8 cellular contexts compared by ENCODE assay signal in the genomic region with DNA sequence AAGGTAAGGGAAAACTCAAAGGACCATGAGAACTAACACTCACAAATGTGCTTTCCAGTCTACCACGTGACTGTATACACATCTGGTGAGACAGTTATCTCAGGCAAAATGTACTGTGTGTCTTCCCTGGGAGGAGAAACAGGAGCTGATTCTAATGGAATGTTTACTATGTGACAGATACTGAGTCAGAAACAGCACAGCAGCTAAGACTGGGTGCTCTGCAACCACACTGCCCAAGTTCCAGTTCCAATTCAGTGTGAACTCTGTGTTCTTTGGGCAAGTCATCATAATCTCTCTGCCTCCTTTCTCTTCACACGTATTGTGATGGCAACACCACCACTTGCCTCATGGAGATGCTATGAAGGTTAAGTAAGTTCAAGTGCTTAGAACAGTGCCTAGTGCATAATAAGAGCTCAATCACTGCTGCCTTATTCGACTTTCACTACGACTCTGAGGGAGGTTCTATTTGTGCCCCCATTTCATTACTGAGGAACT.
A peak's percentile ranks its signal among the peaks of the same experiment; 100 is the strongest.
DNase-seq lines count a peak whose midpoint lies in the region; ATAC-seq and TF ChIP-seq lines count a peak whose summit lies in the region.

No MANE protein-coding gene starts in this region.

- H4K20me1 ChIP-seq in BLaER1 = peaks cover 84% of the 10 kb centered on the region

- in situ Hi-C loops in HAP-1 (cut with MboI; ENCODE audit: low sequenced_read_pairs) = no loop called here

- H3K27me3 ChIP-seq in BLaER1 = no peaks in the 10 kb centered on the region
- H3K27me3 ChIP-seq in Peyer's patch = no peaks in the 10 kb centered on the region
- no peaks in the 10 kb centered on the region for H3K27me3 ChIP-seq in dorsolateral prefrontal cortex
- H3K27me3 ChIP-seq in naive thymus-derived CD4-positive, alpha-beta T cell (ENCODE audit: control insufficient read depth in 2 of 2, insufficient read depth in 2 of 2, low read length in 2 of 2) = no peaks in the 10 kb centered on the region
- H3K27me3 ChIP-seq in HAP-1 (ENCODE audit: low read depth) = no peaks in the 10 kb centered on the region

- H3K9ac ChIP-seq in BLaER1 = no peak overlapping the region

- peak; percentile 36 for ATAC-seq in GM21723 (IDR thresholded peaks at IDR 0.05; ENCODE audit: unreplicated experiment)
- ATAC-seq in naive thymus-derived CD4-positive, alpha-beta T cell = peak; percentile 71

- H3K36me3 Mint-ChIP-seq in naive thymus-derived CD4-positive, alpha-beta T cell = peaks cover 0 to 25% (median 22%) of the 10 kb centered on the region in 5 donors
- peaks cover 3% of the 10 kb centered on the region for H3K36me3 Mint-ChIP-seq in glutamatergic neuron (ENCODE audit: unreplicated experiment)

- TF ChIP-seq POLR2A in Peyer's patch (IDR thresholded peaks at IDR 0.05) = no peak

- peak overlapping the region; percentile 89 for H3K4me2 ChIP-seq in BLaER1

- H3K4me3 ChIP-seq in BLaER1 (no peak overlapping the region), Peyer's patch (no peak overlapping the region), dorsolateral prefrontal cortex (peak overlapping the region in 2 of 59 donors; percentile 2 to 17), HAP-1 (no peak overlapping the region)
- no peak overlapping the region for H3K4me3 ChIP-seq in naive thymus-derived CD4-positive, alpha-beta T cell (ENCODE audit: low read length)

- H3K27ac ChIP-seq in BLaER1 = no peak overlapping the region
- peak overlapping the region; percentile 28 to 79 (median 48) for H3K27ac ChIP-seq in Peyer's patch
- H3K27ac ChIP-seq in dorsolateral prefrontal cortex = peak overlapping the region in 49 of 59 donors; percentile 1 to 86 (median 49)
- H3K27ac ChIP-seq in naive thymus-derived CD4-positive, alpha-beta T cell (ENCODE audit: low read depth, low read length) = peak overlapping the region; percentile 10

- H3K9me3 ChIP-seq in BLaER1 (peaks cover 6% of the 10 kb centered on the region; the same call in 1 of the 2 replicates), Peyer's patch (no peaks in the 10 kb centered on the region), HAP-1 (no peaks in the 10 kb centered on the region)
- no peaks in the 10 kb centered on the region for H3K9me3 ChIP-seq in naive thymus-derived CD4-positive, alpha-beta T cell (ENCODE audit: control insufficient read depth in 2 of 3, low read length in 3 of 3)

- CTCF ChIA-PET in naive thymus-derived CD4-positive, alpha-beta T cell (lab: Charles Lee) = interaction anchor here (0.8 to 1.2 kb wide), 2 partner anchors 11 to 23 kb away, joined by 3 to 5 read pairs; no protein-coding TSS in a partner anchor

- H3K9me3 Mint-ChIP-seq in naive thymus-derived CD4-positive, alpha-beta T cell = peaks cover 0 to 3% (median 0%) of the 10 kb centered on the region in 11 donors
- H3K9me3 Mint-ChIP-seq in glutamatergic neuron (ENCODE audit: unreplicated experiment) = peaks cover 16% of the 10 kb centered on the region

- H3K36me3 ChIP-seq in BLaER1 (peaks cover 30% of the 10 kb centered on the region), Peyer's patch (peaks cover 0 to 12% (median 0%) of the 10 kb centered on the region in 3 donors), HAP-1 (replicated peaks) (no peaks in the 10 kb centered on the region)
- peaks cover 0 to 9% (median 0%) of the 10 kb centered on the region in 3 experiments for H3K36me3 ChIP-seq in naive thymus-derived CD4-positive, alpha-beta T cell (ENCODE audit: control insufficient read depth in 2 of 3, insufficient read depth in 3 of 3, low read length in 3 of 3)

- H3K4me1 ChIP-seq in BLaER1 (peaks cover 63% of the 10 kb centered on the region), Peyer's patch (peaks cover 0 to 39% (median 10%) of the 10 kb centered on the region in 4 donors), HAP-1 (peaks cover 6% of the 10 kb centered on the region; the same call in 1 of the 2 replicates)
- H3K4me1 ChIP-seq in naive thymus-derived CD4-positive, alpha-beta T cell (ENCODE audit: control insufficient read depth in 2 of 2, insufficient read depth in 2 of 2, low read length in 2 of 2) = peaks cover 38 to 42% of the 10 kb centered on the region in 2 donors

- H3K4me1 Mint-ChIP-seq in naive thymus-derived CD4-positive, alpha-beta T cell = peaks cover 48 to 78% (median 73%) of the 10 kb centered on the region in 7 donors
- peaks cover 47% of the 10 kb centered on the region for H3K4me1 Mint-ChIP-seq in glutamatergic neuron (ENCODE audit: low read depth, unreplicated experiment)

- H3K27ac Mint-ChIP-seq in naive thymus-derived CD4-positive, alpha-beta T cell = peak overlapping the region; percentile 36 to 95 (median 85)
- H3K27ac Mint-ChIP-seq in glutamatergic neuron (ENCODE audit: unreplicated experiment) = no peak overlapping the region

- intact Hi-C loops in dorsolateral prefrontal cortex (cut with DNase I) = no loop called here
- intact Hi-C loops in naive thymus-derived CD4-positive, alpha-beta T cell (cut with micrococcal nuclease) = loop anchor here (1.0 to 5.0 kb wide), 3 partner anchors 10 to 35 kb away; no protein-coding TSS in a partner anchor

- DNase-seq in Peyer's patch = no peak
- DNase-seq in dorsolateral prefrontal cortex = no peak
- no peak for DNase-seq in naive thymus-derived CD4-positive, alpha-beta T cell
- DNase-seq in glutamatergic neuron = no peak
- DNase-seq in NCI-H2107 (lab: John Stamatoyannopoulos, UW) = no peak
- DNase-seq in HAP-1 (ENCODE audit: low spot score in 2 of 2) = no peak

- TF ChIP-seq CTCF in Peyer's patch (IDR thresholded peaks at IDR 0.05) = no peak
- TF ChIP-seq CTCF in dorsolateral prefrontal cortex (IDR thresholded peaks at IDR 0.05 in 54 of 56, conservative IDR thresholded peaks at IDR 0.05 in 2 of 56; ENCODE audit: low read depth in 1 of 56, partially characterized antibody in 56 of 56) = no peak
- TF ChIP-seq CTCF in glutamatergic neuron (IDR thresholded peaks at IDR 0.05; ENCODE audit: partially characterized antibody, unreplicated experiment) = no peak

- POLR2A ChIA-PET in naive thymus-derived CD4-positive, alpha-beta T cell (lab: Charles Lee) = interaction anchor here (0.7 to 1.0 kb wide), 2 partner anchors 12 to 26 kb away, joined by 4 to 5 read pairs; no protein-coding TSS in a partner anchor

- peak overlapping the region in 9 of 10 donors; percentile 6 to 94 (median 45) for H3K4me3 Mint-ChIP-seq in naive thymus-derived CD4-positive, alpha-beta T cell
- no peak overlapping the region for H3K4me3 Mint-ChIP-seq in glutamatergic neuron (ENCODE audit: unreplicated experiment)

- H3K27me3 Mint-ChIP-seq in naive thymus-derived CD4-positive, alpha-beta T cell = no peaks in the 10 kb centered on the region
- peaks cover 6% of the 10 kb centered on the region for H3K27me3 Mint-ChIP-seq in glutamatergic neuron (ENCODE audit: unreplicated experiment)

Comparison
In these comparisons a context has a peak if more than half of its experiments do, and no peak if none do; other contexts are left out.
1. intact Hi-C loops: an anchor here in naive thymus-derived CD4-positive, alpha-beta T cell (1.0 to 5.0 kb wide); none called in dorsolateral prefrontal cortex.